In genomic region chr14:23567186-23568020, GRCh38 we compare ENCODE assay signal across 8 cellular contexts. TPM values are rescaled to one million over a fixed set of nuclear protein-coding genes. Genes with fewer than 3 reads are reported as not detected.
DNase-seq lines count a peak whose midpoint lies in the region; ATAC-seq and TF ChIP-seq lines count a peak whose summit lies in the region.

Gene AP1G2, minus strand, starts transcription at chr14:23567791. Its CDS starts 477 bp downstream, at chr14:23567314.

- peak; percentile 47 for DNase-seq in AG10803 (ENCODE audit: low read depth)
- peak; percentile 87 for DNase-seq in NCI-H510A treated with DMSO at 0.1 percent for 48 hours (lab: John Stamatoyannopoulos, UW)
- DNase-seq in activated CD4-positive, alpha-beta T cell treated with anti-CD3 and anti-CD28 coated beads for 36 hours, result peak; percentile 95
- DNase-seq in choroid plexus epithelial cell (ENCODE audit: low read depth), result peak; percentile 78
- peak; percentile 95 to 96 for DNase-seq in left colon
- DNase-seq in stimulated activated CD4-positive, alpha-beta T cell treated with anti-CD3 and anti-CD28 coated beads, Interleukin-2, amount 100 ng/mL, for 48 hours, result peak; percentile 82 to 87

- H3K9me3 Mint-ChIP-seq in activated CD4-positive, alpha-beta T cell treated with anti-CD3 and anti-CD28 coated beads for 36 hours (ENCODE audit: low read depth), result no peaks in the 10 kb centered on the region

- peaks cover 23% of the 10 kb centered on the region for H3K4me1 Mint-ChIP-seq in activated CD4-positive, alpha-beta T cell treated with anti-CD3 and anti-CD28 coated beads for 36 hours

- POLR2A ChIA-PET in activated CD4-positive, alpha-beta T cell treated with anti-CD3 and anti-CD28 coated beads for 36 hours (lab: Charles Lee), result interaction anchor here (0.6 to 0.7 kb wide), 2 partner anchors 12 to 513 kb away, joined by 3 read pairs; no protein-coding TSS in a partner anchor

- ATAC-seq in GM19035 (IDR thresholded peaks at IDR 0.05; ENCODE audit: unreplicated experiment) (peak; percentile 90), HG03342 (IDR thresholded peaks at IDR 0.05; ENCODE audit: unreplicated experiment) (peak; percentile 86), left colon (peak; percentile 93)
- ATAC-seq in activated CD4-positive, alpha-beta T cell treated with anti-CD3 and anti-CD28 coated beads for 36 hours, result peak; percentile 96

- peak within 1 kb of the TSS; percentile 68 for H3K4me3 ChIP-seq in AG10803 (ENCODE audit: low read length)
- H3K4me3 ChIP-seq in choroid plexus epithelial cell (ENCODE audit: low read depth, low read length), result peak within 1 kb of the TSS; percentile 80

- intact Hi-C loops in activated CD4-positive, alpha-beta T cell treated with anti-CD3 and anti-CD28 coated beads for 36 hours (cut with DNase I, micrococcal nuclease), result loop anchor here (1.0 to 2.0 kb wide), 6 partner anchors 11 to 527 kb away; partner anchors contain the start of genes NGDN (in 1 of the 2), PABPN1 (in 1 of the 2), PCK2 (in 1 of the 2) and THTPA (in 1 of the 2)
- intact Hi-C loops in left colon (cut with DNase I, micrococcal nuclease), result no loop called here

- no peak for TF ChIP-seq CTCF in AG10803 (conservative IDR thresholded peaks at IDR 0.05; ENCODE audit: low read length)
- no peak for TF ChIP-seq CTCF in choroid plexus epithelial cell (conservative IDR thresholded peaks at IDR 0.05; ENCODE audit: low read depth, low read length)

- H3K4me3 Mint-ChIP-seq in activated CD4-positive, alpha-beta T cell treated with anti-CD3 and anti-CD28 coated beads for 36 hours, result peak within 1 kb of the TSS; percentile 92

- peaks cover 5% of the 10 kb centered on the region for H3K27me3 Mint-ChIP-seq in activated CD4-positive, alpha-beta T cell treated with anti-CD3 and anti-CD28 coated beads for 36 hours

- CTCF ChIA-PET in activated CD4-positive, alpha-beta T cell treated with anti-CD3 and anti-CD28 coated beads for 36 hours (lab: Charles Lee), result interaction anchor here (0.7 to 4.3 kb wide), 10 partner anchors 10 to 618 kb away, joined by 3 to 43 read pairs (median 3); partner anchors contain the start of genes JPH4, PABPN1, PPP1R3E and THTPA

- H3K36me3 Mint-ChIP-seq in activated CD4-positive, alpha-beta T cell treated with anti-CD3 and anti-CD28 coated beads for 36 hours (ENCODE audit: low read depth), result peaks cover 23% of the 10 kb centered on the region

- peak within 1 kb of the TSS; percentile 95 for H3K27ac Mint-ChIP-seq in activated CD4-positive, alpha-beta T cell treated with anti-CD3 and anti-CD28 coated beads for 36 hours

RNA-seq across cellular contexts. Expression of gene AP1G2, which starts in this region (rescaled TPM):
- total RNA-seq in activated CD4-positive, alpha-beta T cell treated with anti-CD3 and anti-CD28 coated beads for 36 hours, result 100 to 1,000 TPM; 162 to 166 TPM
- 100 to 1,000 TPM; 159 to 174 TPM for total RNA-seq in left colon

Comparison
In these comparisons a context has a peak if more than half of its experiments do, and no peak if none do; other contexts are left out.
1. Peak in every context shown above with its lines: DNase-seq, ATAC-seq and H3K4me3 ChIP-seq.
2. intact Hi-C loops: an anchor here in activated CD4-positive, alpha-beta T cell treated with anti-CD3 and anti-CD28 coated beads for 36 hours (1.0 to 2.0 kb wide); none called in left colon.